Comparison of ENCODE assay signal across 11 cellular contexts in the genomic region with DNA sequence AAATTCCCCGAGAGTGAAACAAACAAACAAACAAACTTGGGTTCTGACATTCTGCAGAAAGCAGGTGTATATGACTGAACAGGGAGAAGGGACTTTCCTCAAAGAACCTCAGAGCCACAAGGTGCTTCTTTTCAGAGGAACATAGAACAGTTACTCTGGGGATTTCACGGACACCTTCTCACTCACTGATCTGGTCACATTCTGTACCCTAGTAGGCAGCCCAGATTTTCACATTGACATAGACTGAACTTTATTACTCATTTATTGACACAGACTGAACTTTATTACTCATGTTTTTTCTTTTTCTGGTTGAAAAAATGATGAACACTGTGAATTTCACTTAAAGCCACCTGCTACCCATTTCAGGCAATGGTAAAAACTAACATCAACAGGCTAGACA.
DNase-seq lines count a peak whose midpoint lies in the region; ATAC-seq, FAIRE-seq and TF ChIP-seq lines count a peak whose summit lies in the region.
"Had no signal": no experiment of that assay in that cellular context is flagged by ENCODE, and none has a peak within 500 bp of the region (broad histone marks: within the 10 kb centered on the region; RNA-seq: fewer than 3 reads in every experiment).

No MANE protein-coding gene starts in this region.

- no peak for FAIRE-seq in GM12892 (lab: Jason Lieb, UNC)
- FAIRE-seq in H54 (lab: Jason Lieb, UNC): no peak

- DNase-seq in GM12892 (ENCODE audit: insufficient read length) (peak; percentile 27), GM19240 (ENCODE audit: insufficient read length, low spot score) (peak; percentile 19), erythroblast (lab: John Stamatoyannopoulos, UW) (no peak), H54 (ENCODE audit: insufficient read length, low spot score) (no peak), NCI-H226 (no peak), left lobe of liver (ENCODE audit: low spot score) (no peak)
- DNase-seq: body of pancreas, NCI-H1048, spleen had no signal

- ATAC-seq in HG02623 (IDR thresholded peaks at IDR 0.05; ENCODE audit: unreplicated experiment): peak; percentile 93
- ATAC-seq in HG03378 (IDR thresholded peaks at IDR 0.05; ENCODE audit: unreplicated experiment): peak; percentile 97
- ATAC-seq in left lobe of liver: no peak
- ATAC-seq: body of pancreas had no signal

- no peak for TF ChIP-seq POLR2A in GM12892 (IDR thresholded peaks at IDR 0.05; ENCODE audit: low read depth, low read length)
- no peak for TF ChIP-seq POLR2A in erythroblast (IDR thresholded peaks at IDR 0.05; ENCODE audit: low read length)
- no peak for TF ChIP-seq POLR2A in H54 (IDR thresholded peaks at IDR 0.05; ENCODE audit: low read depth, low read length)

Comparison
In these comparisons a context has a peak if more than half of its experiments do, and no peak if none do; other contexts are left out.
1. DNase-seq: peak in GM12892 (single experiment) and GM19240 (single experiment); none in erythroblast (0 of 2), H54 (single experiment), NCI-H226 (single experiment) and left lobe of liver (single experiment).